ENCODE assay signal across 8 cellular contexts in genomic region chr20:36435799-36436541, GRCh38.
DNase-seq lines count a peak whose midpoint lies in the region; ATAC-seq and TF ChIP-seq lines count a peak whose summit lies in the region.

No MANE protein-coding gene starts in this region.

- DNase-seq in AG09319 (ENCODE audit: extremely low read depth, low read depth): peak; percentile 1
- peak; percentile 74 for DNase-seq in T-helper 22 cell (ENCODE audit: low read depth)
- peak; percentile 54 for DNase-seq in astrocyte of the hippocampus (ENCODE audit: low read depth, low spot score)
- peak; percentile 74 for DNase-seq in iPS DF 4.7 (ENCODE audit: extremely low read depth, low spot score)
- DNase-seq in NCI-H226: no peak

- H3K27me3 ChIP-seq in HUES6 (ENCODE audit: control insufficient read depth, insufficient read depth, low read length): peaks cover 15% of the 10 kb centered on the region

- H3K36me3 ChIP-seq in HUES6 (ENCODE audit: control insufficient read depth, insufficient read depth, low read length): no peaks in the 10 kb centered on the region

- TF ChIP-seq CTCF in AG09319 (IDR thresholded peaks at IDR 0.05; ENCODE audit: low read depth, low read length): no peak

- no peak overlapping the region for H3K9ac ChIP-seq in HUES6 (ENCODE audit: low read length)

- H3K4me1 ChIP-seq in HUES6 (ENCODE audit: control insufficient read depth, insufficient read depth, low read length): no peaks in the 10 kb centered on the region; the same call in 1 of the 2 replicates

- ATAC-seq in HG02981 (IDR thresholded peaks at IDR 0.05; ENCODE audit: unreplicated experiment): no peak

- H3K9me3 ChIP-seq in HUES6 (ENCODE audit: control insufficient read depth, insufficient read depth, low read depth, low read length): no peaks in the 10 kb centered on the region

- H3K27ac ChIP-seq in HUES6 (ENCODE audit: low read depth, low read length): no peak overlapping the region
- H3K27ac ChIP-seq in skin epidermis: no peak overlapping the region

- peak overlapping the region; percentile 39 for H3K4me3 ChIP-seq in HUES6 (ENCODE audit: low read depth, low read length)
- peak overlapping the region in 5 of 7 experiments; percentile 10 to 38 (median 23) for H3K4me3 ChIP-seq in skin epidermis
